Comparison of ENCODE assay signal across 9 cellular contexts in the genomic region with DNA sequence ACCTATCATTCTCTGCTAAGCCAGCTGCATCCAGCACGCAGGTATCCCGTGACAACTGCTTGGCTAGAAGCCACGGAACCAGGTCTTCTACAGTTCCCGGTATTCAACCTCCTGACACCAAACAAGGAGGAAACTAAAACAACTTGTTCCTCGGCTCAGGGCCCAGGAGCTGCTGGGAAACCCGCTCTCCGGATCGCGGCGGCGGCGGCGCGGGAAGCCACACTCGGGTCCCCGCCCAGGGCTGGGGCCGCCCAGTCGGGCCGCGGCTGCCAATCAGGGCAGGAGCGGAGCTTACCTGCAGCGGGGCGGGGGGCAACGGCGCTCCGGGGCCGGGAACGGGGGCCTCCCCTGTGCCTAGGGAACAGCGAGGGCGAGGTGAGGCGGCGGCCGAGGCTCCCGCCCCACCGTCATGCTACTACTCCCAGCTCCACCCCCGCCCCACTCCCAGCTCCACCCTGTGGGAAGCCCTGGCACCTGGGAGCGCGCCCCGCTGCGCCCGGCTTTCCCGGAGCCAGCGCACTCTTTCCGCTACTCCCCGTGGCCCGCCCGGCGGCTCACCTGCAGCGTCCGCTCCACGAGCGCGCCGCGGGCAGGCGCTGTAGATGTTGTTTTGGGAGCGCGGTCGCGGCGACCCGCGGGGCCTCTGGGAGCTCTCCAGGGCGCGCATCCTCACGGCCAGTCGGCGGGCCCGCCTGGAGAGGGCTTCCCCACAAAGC. TPM values are rescaled to one million over a fixed set of nuclear protein-coding genes. Genes with fewer than 3 reads are reported as not detected.
DNase-seq lines count a peak whose midpoint lies in the region; ATAC-seq, FAIRE-seq and TF ChIP-seq lines count a peak whose summit lies in the region.
"Had no signal": no experiment of that assay in that cellular context is flagged by ENCODE, and none has a peak within 500 bp of the region (broad histone marks: within the 10 kb centered on the region; RNA-seq: fewer than 3 reads in every experiment).

No MANE protein-coding gene starts in this region.

- H3K27ac Mint-ChIP-seq in activated T-helper 17 cell treated with anti-CD3 and anti-CD28 coated beads, Interleukin-2, amount 50 U/mL, for 72 hours = no peak overlapping the region

- peak overlapping the region; percentile 66 for H3K4me3 Mint-ChIP-seq in activated T-helper 17 cell treated with anti-CD3 and anti-CD28 coated beads, Interleukin-2, amount 50 U/mL, for 72 hours

- peaks cover 58% of the 10 kb centered on the region for H3K4me1 Mint-ChIP-seq in activated T-helper 17 cell treated with anti-CD3 and anti-CD28 coated beads, Interleukin-2, amount 50 U/mL, for 72 hours

- no peaks in the 10 kb centered on the region for H3K27me3 Mint-ChIP-seq in activated T-helper 17 cell treated with anti-CD3 and anti-CD28 coated beads, Interleukin-2, amount 50 U/mL, for 72 hours

- TF ChIP-seq CTCF in GM20000 (IDR thresholded peaks at IDR 0.05; ENCODE audit: extremely low read depth, missing control alignments) = peak; percentile 9
- no peak for TF ChIP-seq CTCF in pancreas (IDR thresholded peaks at IDR 0.05)

- DNase-seq in GM20000 (ENCODE audit: low spot score) = peak; percentile 42
- peak; percentile 6 for DNase-seq in NCI-H2227 treated with DMSO at 0.1 percent for 48 hours (lab: John Stamatoyannopoulos, UW)
- DNase-seq in germinal center (ENCODE audit: low spot score) = peak; percentile 22
- DNase-seq in pancreas = peak; percentile 87 to 93 (median 91)

- peaks cover 86% of the 10 kb centered on the region for H3K36me3 Mint-ChIP-seq in activated T-helper 17 cell treated with anti-CD3 and anti-CD28 coated beads, Interleukin-2, amount 50 U/mL, for 72 hours (ENCODE audit: low read depth)

- H3K4me1 ChIP-seq in pancreas = peaks cover 0 to 27% (median 7%) of the 10 kb centered on the region in 3 donors

- H3K27ac ChIP-seq in pancreas = peak overlapping the region; percentile 59 to 93 (median 74)

- H3K36me3 ChIP-seq in pancreas = no peaks in the 10 kb centered on the region

- no peaks in the 10 kb centered on the region for H3K27me3 ChIP-seq in pancreas

- FAIRE-seq in pancreas (lab: Jason Lieb, UNC) = no peak
- FAIRE-seq: TTC549 had no signal

- no peaks in the 10 kb centered on the region for H3K9me3 ChIP-seq in pancreas

- WGBS in pancreas, 2 donors = 1% methylated on average over 48 to 69 of the region's 69 CpGs

- intact Hi-C loops in pancreas (cut with DNase I) = no loop called here

- H3K4me3 ChIP-seq in pancreas = peak overlapping the region; percentile 23 to 49 (median 38)

- ATAC-seq in activated T-helper 17 cell treated with anti-CD3 and anti-CD28 coated beads, Interleukin-2, amount 50 U/mL, for 72 hours (replicated peaks) = peak; percentile 17
- peak; percentile 83 to 89 (median 86) for ATAC-seq in pancreas
- no peak for ATAC-seq in HG02970 (IDR thresholded peaks at IDR 0.05; ENCODE audit: low FRiP score, unreplicated experiment)
- ATAC-seq in HG02588 (IDR thresholded peaks at IDR 0.05; ENCODE audit: unreplicated experiment) = no peak
- ATAC-seq in HG02763 (IDR thresholded peaks at IDR 0.05; ENCODE audit: unreplicated experiment) = no peak

- no peaks in the 10 kb centered on the region for H3K9me3 Mint-ChIP-seq in activated T-helper 17 cell treated with anti-CD3 and anti-CD28 coated beads, Interleukin-2, amount 50 U/mL, for 72 hours

RNA-seq across cellular contexts. Expression of gene IL24, which starts 12.1 kb away (rescaled TPM):
- total RNA-seq in activated T-helper 17 cell treated with anti-CD3 and anti-CD28 coated beads, Interleukin-2, amount 50 U/mL, for 72 hours = 1 to 10 TPM in 1 of 2 donors, under 1 TPM in 1; 0.15 to 4.6 TPM
- not detected for total RNA-seq in pancreas
- not detected for polyA plus RNA-seq in pancreas

RNA-seq across cellular contexts. Expression of gene FCMR, which starts 12.4 kb away (rescaled TPM):
- total RNA-seq in activated T-helper 17 cell treated with anti-CD3 and anti-CD28 coated beads, Interleukin-2, amount 50 U/mL, for 72 hours = 10 to 100 TPM; 22.7 to 74.0 TPM
- total RNA-seq in pancreas = 1 to 10 TPM in 3 of 6 donors, under 1 TPM in 3; 0.58 to 2.0 (median 0.97) TPM
- polyA plus RNA-seq in pancreas = 1 to 10 TPM in 1 of 2 donors, under 1 TPM in 1; 0.65 to 1.2 TPM

RNA-seq across cellular contexts. Expression of gene PIGR, which starts 36.9 kb away (rescaled TPM):
- under 1 TPM in 1 of 2 donors, not detected in 1; 0.34 TPM for total RNA-seq in activated T-helper 17 cell treated with anti-CD3 and anti-CD28 coated beads, Interleukin-2, amount 50 U/mL, for 72 hours
- 10 to 100 TPM; 19.3 to 83.4 (median 44.0) TPM for total RNA-seq in pancreas
- 1 to 10 TPM; 7.1 to 8.4 TPM for polyA plus RNA-seq in pancreas

RNA-seq across cellular contexts. Expression of gene IL20, which starts 43.9 kb away (rescaled TPM):
- not detected for total RNA-seq in activated T-helper 17 cell treated with anti-CD3 and anti-CD28 coated beads, Interleukin-2, amount 50 U/mL, for 72 hours
- total RNA-seq in pancreas = not detected
- polyA plus RNA-seq in pancreas = not detected

Comparison
In these comparisons a context has a peak if more than half of its experiments do, and no peak if none do; other contexts are left out.
1. DNase-seq: peak in every context shown above with its lines; median percentile 91 in pancreas; 42 in GM20000; 22 in germinal center; 6 in NCI-H2227 treated with DMSO at 0.1 percent for 48 hours.
2. ATAC-seq: peak in activated T-helper 17 cell treated with anti-CD3 and anti-CD28 coated beads, Interleukin-2, amount 50 U/mL, for 72 hours (single experiment) and pancreas (4 of 4); none in HG02970 (single experiment), HG02588 (single experiment) and HG02763 (single experiment).
3. RNA of gene FCMR, which starts 12.4 kb away (total RNA-seq): 22.7 to 74.0 TPM in activated T-helper 17 cell treated with anti-CD3 and anti-CD28 coated beads, Interleukin-2, amount 50 U/mL, for 72 hours; 0.58 to 2.0 TPM in pancreas; every median in the first group is over 4 times any median in the second.
4. RNA of gene PIGR, which starts 36.9 kb away (total RNA-seq): 19.3 to 83.4 TPM in pancreas; 0.34 TPM in activated T-helper 17 cell treated with anti-CD3 and anti-CD28 coated beads, Interleukin-2, amount 50 U/mL, for 72 hours; every median in the first group is over 10 times any median in the second.